9 cellular contexts compared by ENCODE assay signal in the genomic region with DNA sequence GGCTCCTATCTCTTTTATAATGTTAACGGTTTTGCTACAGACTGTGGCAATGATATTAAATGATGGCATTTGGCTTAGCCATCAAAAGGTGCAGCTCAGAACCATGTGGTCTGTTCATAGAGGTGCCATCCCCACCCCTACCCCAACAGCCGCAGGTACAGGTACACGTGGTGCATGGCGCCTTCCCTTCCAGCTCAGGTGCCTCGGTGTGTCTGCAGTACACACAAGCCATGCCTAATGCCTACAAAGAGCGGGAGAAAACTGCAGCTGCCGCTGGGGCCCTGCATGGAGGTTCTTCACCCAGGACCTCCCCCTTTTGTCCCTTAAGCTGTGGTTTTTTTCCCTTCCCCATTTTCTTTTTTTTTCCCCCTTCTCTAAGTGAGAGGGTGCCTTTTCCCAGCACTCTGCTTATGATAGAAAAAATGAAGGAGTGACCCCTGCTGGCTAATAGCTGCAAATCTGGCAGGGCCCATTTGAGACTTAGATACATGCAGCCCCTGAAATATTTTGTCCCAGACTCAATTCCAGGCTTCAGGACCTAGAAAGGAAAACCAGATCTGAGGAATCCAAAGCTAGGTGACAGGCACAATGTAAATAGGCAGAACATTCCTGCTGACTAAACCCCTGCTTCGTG. TPM values are rescaled to one million over a fixed set of nuclear protein-coding genes. Genes with fewer than 3 reads are reported as not detected.
DNase-seq lines count a peak whose midpoint lies in the region; ATAC-seq, FAIRE-seq and TF ChIP-seq lines count a peak whose summit lies in the region.
"Had no signal": no experiment of that assay in that cellular context is flagged by ENCODE, and none has a peak within 500 bp of the region (broad histone marks: within the 10 kb centered on the region; RNA-seq: fewer than 3 reads in every experiment).

No MANE protein-coding gene starts in this region.

- no peak overlapping the region for H3K27ac Mint-ChIP-seq in T-helper 17 cell

- no peaks in the 10 kb centered on the region for H3K36me3 ChIP-seq in WERI-Rb-1
- no peaks in the 10 kb centered on the region for H3K36me3 ChIP-seq in kidney (ENCODE audit: control insufficient read depth in 1 of 2, insufficient read depth in 2 of 2, low read length in 2 of 2)

- H3K4me3 ChIP-seq in WERI-Rb-1 (ENCODE audit: low read depth, low read length) (no peak overlapping the region), kidney (ENCODE audit: low read length in 2 of 2) (no peak overlapping the region)

- H3K9ac ChIP-seq in kidney (ENCODE audit: low read length in 2 of 2), result no peak overlapping the region

- peaks cover 44% of the 10 kb centered on the region for H3K27me3 Mint-ChIP-seq in T-helper 17 cell

- intact Hi-C loops in kidney (cut with DNase I), result no loop called here

- no peaks in the 10 kb centered on the region for H3K4me1 ChIP-seq in kidney (ENCODE audit: control insufficient read depth in 1 of 2, insufficient read depth in 1 of 2, low read depth in 1 of 2, low read length in 2 of 2)

- peaks cover 40% of the 10 kb centered on the region for H3K27me3 ChIP-seq in WERI-Rb-1 (ENCODE audit: insufficient read depth, low read depth, severe bottlenecking)

- TF ChIP-seq CTCF in D721Med (IDR thresholded peaks at IDR 0.05; ENCODE audit: insufficient read depth, missing control alignments), result peak; percentile 14
- TF ChIP-seq CTCF in WERI-Rb-1 (IDR thresholded peaks at IDR 0.05; ENCODE audit: low read depth, low read length), result peak; percentile 30
- TF ChIP-seq CTCF in kidney (IDR thresholded peaks at IDR 0.05; ENCODE audit: borderline replicate concordance, extremely low read depth, insufficient read depth), result peak; percentile 21

- no peak for ATAC-seq in HG02884 (IDR thresholded peaks at IDR 0.05; ENCODE audit: unreplicated experiment)
- no peak for ATAC-seq in GM21737 (IDR thresholded peaks at IDR 0.05; ENCODE audit: unreplicated experiment)
- no peak for ATAC-seq in T-helper 17 cell

- H3K36me3 Mint-ChIP-seq in T-helper 17 cell (ENCODE audit: low read depth), result peaks cover 5% of the 10 kb centered on the region

- H3K4me1 Mint-ChIP-seq in T-helper 17 cell, result peaks cover 2% of the 10 kb centered on the region

- H3K9me3 ChIP-seq in WERI-Rb-1 (ENCODE audit: severe bottlenecking) (no peaks in the 10 kb centered on the region), kidney (ENCODE audit: control insufficient read depth in 1 of 2, low read length in 2 of 2) (no peaks in the 10 kb centered on the region), T-helper 17 cell (ENCODE audit: control insufficient read depth, low read length, poor library complexity, severe bottlenecking) (no peaks in the 10 kb centered on the region)

- FAIRE-seq in D721Med (lab: Jason Lieb, UNC), result no peak
- FAIRE-seq in kidney (lab: Jason Lieb, UNC), result no peak

- H3K27ac ChIP-seq in WERI-Rb-1 (no peak overlapping the region), kidney (ENCODE audit: low read depth in 2 of 2, low read length in 2 of 2) (no peak overlapping the region)

- no peak overlapping the region for H3K4me3 Mint-ChIP-seq in T-helper 17 cell

- DNase-seq in D721Med (ENCODE audit: insufficient read length, low spot score) (no peak), HCEC 1CT (peak; percentile 16), WERI-Rb-1 (no peak), kidney (peak; percentile 46), T-helper 17 cell (no peak), NCI-H226 (no peak)
- DNase-seq: activated CD8-positive, alpha-beta memory T cell treated with anti-CD3 and anti-CD28 coated beads for 24 hours had no signal

RNA-seq across cellular contexts. Expression of a gene that starts 6.5 kb away (rescaled TPM):
- total RNA-seq in kidney, result not detected
- not detected for polyA plus RNA-seq in kidney (ENCODE audit: insufficient read depth, low read depth, low replicate concordance)
- not detected for total RNA-seq in T-helper 17 cell

RNA-seq across cellular contexts. Expression of a gene that starts 30.1 kb away (rescaled TPM):
- total RNA-seq in kidney (not detected), T-helper 17 cell (not detected)
- not detected for polyA plus RNA-seq in kidney (ENCODE audit: insufficient read depth, low read depth, low replicate concordance)

RNA-seq across cellular contexts. Expression of a gene that starts 42.4 kb away (rescaled TPM):
- total RNA-seq in kidney (not detected), T-helper 17 cell (not detected)
- not detected for polyA plus RNA-seq in kidney (ENCODE audit: insufficient read depth, low read depth, low replicate concordance)

RNA-seq across cellular contexts. Expression of a gene that starts 56.6 kb away (rescaled TPM):
- total RNA-seq in kidney (18.3 TPM), T-helper 17 cell (1 to 10 TPM; 6.1 TPM)
- polyA plus RNA-seq in kidney (ENCODE audit: insufficient read depth, low read depth, low replicate concordance), result 11.3 TPM

Comparison
In these comparisons a context has a peak if more than half of its experiments do, and no peak if none do; other contexts are left out.
1. DNase-seq: peak in HCEC 1CT (single experiment) and kidney (single experiment); none in D721Med (single experiment), WERI-Rb-1 (single experiment), T-helper 17 cell (0 of 3) and NCI-H226 (single experiment).
2. Peak in every context shown above with its lines, with median percentiles within 50 percentile points of each other: CTCF ChIP-seq.